In the genomic region with DNA sequence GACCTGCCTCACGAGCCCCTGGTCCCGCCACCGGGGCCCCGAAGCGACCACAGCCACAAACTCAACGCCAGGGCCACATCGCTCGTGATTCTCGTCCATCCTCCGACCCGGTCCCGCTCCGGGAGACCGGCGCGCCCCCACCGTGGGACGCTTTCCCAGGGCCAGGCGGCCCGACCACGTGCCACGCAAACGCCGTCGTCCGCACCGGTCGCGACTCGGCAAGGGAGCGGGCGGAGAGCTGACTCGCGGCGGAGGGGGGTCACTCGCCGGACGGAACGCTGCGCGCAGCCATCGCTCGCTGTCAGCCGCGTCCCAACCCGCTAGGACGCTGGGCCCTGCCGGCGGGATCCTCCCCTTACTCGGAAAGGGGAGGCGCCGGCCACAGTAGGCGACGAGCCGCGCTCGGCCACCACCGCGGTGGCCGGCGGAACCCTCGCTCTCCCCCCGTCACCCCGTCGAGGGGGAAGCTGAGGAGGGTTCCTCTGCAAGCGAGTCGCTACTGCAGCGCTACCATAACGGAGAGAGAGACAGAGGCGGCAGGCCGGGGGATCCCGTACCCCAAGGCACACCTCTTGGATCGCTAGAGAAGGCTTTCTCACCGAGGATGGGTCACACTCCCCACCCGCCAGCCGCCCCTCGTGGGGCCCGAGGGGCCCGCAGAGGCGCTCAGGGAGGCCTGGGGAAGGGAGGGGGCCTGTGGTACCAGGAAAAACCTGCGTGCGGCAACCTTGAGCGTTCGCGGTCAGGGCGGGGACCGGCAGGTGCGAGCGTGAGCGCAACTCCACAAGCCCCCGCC, we compare ENCODE assay signal across 8 cellular contexts.
A peak's percentile ranks its signal among the peaks of the same experiment; 100 is the strongest.
DNase-seq lines count a peak whose midpoint lies in the region; ATAC-seq and TF ChIP-seq lines count a peak whose summit lies in the region.

No MANE protein-coding gene starts in this region.

- TF ChIP-seq CTCF in parathyroid adenoma (IDR thresholded peaks at IDR 0.05) = no peak

- no peaks in the 10 kb centered on the region for H3K9me3 ChIP-seq in parathyroid adenoma (ENCODE audit: control insufficient read depth, low read length)

- no peaks in the 10 kb centered on the region for H3K79me2 ChIP-seq in parathyroid adenoma

- DNase-seq in EL = peak; percentile 9
- DNase-seq in activated CD4-positive, CD25-positive, alpha-beta regulatory T cell treated with anti-CD3 and anti-CD28 coated beads, Interleukin-2, amount 50 U/mL, for 16 hours (ENCODE audit: low read depth, low spot score) = peak; percentile 1
- peak; percentile 72 for DNase-seq in ecto neural progenitor cell (ENCODE audit: low spot score)
- no peak for DNase-seq in SHP77 (lab: John Stamatoyannopoulos, UW)
- DNase-seq in NCI-H146 (lab: John Stamatoyannopoulos, UW) = no peak
- DNase-seq in NAMALWA (ENCODE audit: low spot score) = no peak

- ATAC-seq in HG02588 (IDR thresholded peaks at IDR 0.05; ENCODE audit: unreplicated experiment) = no peak

- H3K27ac ChIP-seq in parathyroid adenoma = no peak overlapping the region

- no peak overlapping the region for H3K4me3 ChIP-seq in parathyroid adenoma (ENCODE audit: low read depth, low read length)

- H3K4me2 ChIP-seq in parathyroid adenoma (ENCODE audit: low read length) = peak overlapping the region; percentile 59

- no peaks in the 10 kb centered on the region for H3K4me1 ChIP-seq in parathyroid adenoma

- peaks cover 4% of the 10 kb centered on the region for H3K27me3 ChIP-seq in parathyroid adenoma (ENCODE audit: control insufficient read depth, insufficient read depth, low read length)

- H3K9ac ChIP-seq in parathyroid adenoma = no peak overlapping the region

- no peaks in the 10 kb centered on the region for H3K36me3 ChIP-seq in parathyroid adenoma (ENCODE audit: control insufficient read depth, insufficient read depth, low read length)

- H2AFZ ChIP-seq in parathyroid adenoma = peak overlapping the region; percentile 67

Comparison
In these comparisons a context has a peak if more than half of its experiments do, and no peak if none do; other contexts are left out.
1. DNase-seq: peak in EL (single experiment), activated CD4-positive, CD25-positive, alpha-beta regulatory T cell treated with anti-CD3 and anti-CD28 coated beads, Interleukin-2, amount 50 U/mL, for 16 hours (single experiment) and ecto neural progenitor cell (single experiment); none in SHP77 (0 of 2), NCI-H146 (single experiment) and NAMALWA (single experiment).